In the genomic region with DNA sequence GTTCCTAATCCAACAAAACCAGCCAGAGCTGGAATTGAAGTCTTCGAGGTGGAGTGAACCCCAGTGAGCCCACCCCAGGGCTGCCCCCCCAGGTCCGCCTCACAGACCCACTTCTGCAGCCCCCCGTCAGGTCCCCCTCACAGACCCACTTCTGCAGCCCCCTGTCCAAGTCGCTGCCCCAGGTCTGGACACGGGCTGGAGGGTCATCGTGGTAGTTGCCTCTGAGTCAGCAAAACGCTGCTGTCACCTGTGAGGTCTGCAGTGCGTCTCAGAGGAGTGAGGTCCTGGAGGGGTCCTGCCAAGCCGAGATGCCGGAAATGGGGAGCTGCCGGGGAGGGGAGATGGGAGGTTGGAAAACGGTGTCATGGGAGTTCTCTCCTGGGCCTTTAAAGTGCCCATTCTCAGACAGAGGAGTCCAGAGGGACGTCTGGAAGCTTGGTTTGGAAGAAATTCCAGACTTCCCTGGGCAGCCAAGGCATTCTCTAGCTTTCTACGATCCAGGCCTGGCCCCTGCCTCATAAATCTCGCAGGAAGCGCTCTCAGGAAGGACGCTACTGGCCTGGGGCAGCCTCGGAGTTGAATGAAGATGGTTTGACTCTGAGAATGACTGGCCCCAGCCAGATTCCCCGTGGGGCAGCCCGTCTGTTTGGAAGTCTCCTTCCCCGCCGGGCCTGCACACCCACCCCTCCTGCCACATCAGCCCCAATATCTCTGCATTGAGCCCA, we compare ENCODE assay signal across 14 cellular contexts. TPM values are rescaled to one million over a fixed set of nuclear protein-coding genes. Genes with fewer than 3 reads are reported as not detected.
DNase-seq lines count a peak whose midpoint lies in the region; ATAC-seq and TF ChIP-seq lines count a peak whose summit lies in the region.
"Had no signal": no experiment of that assay in that cellular context is flagged by ENCODE, and none has a peak within 500 bp of the region (broad histone marks: within the 10 kb centered on the region; RNA-seq: fewer than 3 reads in every experiment).

No MANE protein-coding gene starts in this region.

- H3K4me3 Mint-ChIP-seq in mesothelial cell of epicardium, result no peak overlapping the region
- H3K4me3 Mint-ChIP-seq: brain had no signal

- H3K9me3 Mint-ChIP-seq in mesothelial cell of epicardium, result no peaks in the 10 kb centered on the region

- peak; percentile 18 to 50 for DNase-seq in cardiac muscle cell (ENCODE audit: low read depth in 1 of 2, low spot score in 1 of 2)
- DNase-seq in left ventricle myocardium inferior, result no peak
- DNase-seq in adipocyte (ENCODE audit: low read depth), result no peak
- no peak for DNase-seq in mesothelial cell of epicardium (ENCODE audit: low spot score in 2 of 2, unreplicated experiment in 2 of 2)
- DNase-seq in uterus, result peak in 1 of 2 donors; percentile 20
- no peak for DNase-seq in GM10248 (ENCODE audit: extremely low spot score)
- DNase-seq: NCI-H1048 had no signal

- H3K27me3 ChIP-seq in cardiac muscle cell (no peaks in the 10 kb centered on the region), left ventricle myocardium inferior (ENCODE audit: low read depth) (peaks cover 5% of the 10 kb centered on the region), adipocyte (replicated peaks; ENCODE audit: control insufficient read depth, insufficient read depth, low read length) (no peaks in the 10 kb centered on the region), uterus (no peaks in the 10 kb centered on the region)

- H3K27ac Mint-ChIP-seq in mesothelial cell of epicardium, result peak overlapping the region; percentile 83

- peak overlapping the region; percentile 40 for H3K27ac ChIP-seq in cardiac muscle cell
- H3K27ac ChIP-seq in left ventricle myocardium inferior (replicated peaks), result no peak overlapping the region
- peak overlapping the region; percentile 35 to 43 for H3K27ac ChIP-seq in uterus
- H3K27ac ChIP-seq: parathyroid adenoma, SK-N-MC had no signal

- ATAC-seq in HG03342 (IDR thresholded peaks at IDR 0.05; ENCODE audit: unreplicated experiment), result no peak
- no peak for ATAC-seq in HG03095 (IDR thresholded peaks at IDR 0.05; ENCODE audit: unreplicated experiment)

- no peak for TF ChIP-seq POLR2A in uterus (IDR thresholded peaks at IDR 0.05)

- intact Hi-C loops in left ventricle myocardium inferior (cut with micrococcal nuclease) (no loop called here), uterus (cut with DNase I; ENCODE audit: low total_unique reads) (no loop called here)

- CTCF ChIA-PET in GM10248 (lab: Yijun Ruan, JAX), result interaction anchor here (1.5 to 1.7 kb wide), 2 partner anchors 33 to 310 kb away, joined by 3 to 4 read pairs; no protein-coding TSS in a partner anchor

- H3K9ac ChIP-seq in adipocyte (ENCODE audit: low read length), result no peak overlapping the region
- H3K9ac ChIP-seq: parathyroid adenoma had no signal

- no peaks in the 10 kb centered on the region for H3K36me3 Mint-ChIP-seq in mesothelial cell of epicardium
- H3K36me3 Mint-ChIP-seq: brain had no signal

- no peaks in the 10 kb centered on the region for H3K27me3 Mint-ChIP-seq in mesothelial cell of epicardium (ENCODE audit: low read depth)

- H3K4me3 ChIP-seq in cardiac muscle cell (no peak overlapping the region), left ventricle myocardium inferior (no peak overlapping the region), adipocyte (ENCODE audit: low read length) (peak overlapping the region; percentile 8), uterus (no peak overlapping the region)
- H3K4me3 ChIP-seq: SK-N-MC had no signal

- H3K4me1 ChIP-seq in cardiac muscle cell (ENCODE audit: low read depth) (peaks cover 24% of the 10 kb centered on the region), left ventricle myocardium inferior (no peaks in the 10 kb centered on the region), adipocyte (ENCODE audit: control insufficient read depth, insufficient read depth, low read length) (peaks cover 22% of the 10 kb centered on the region), uterus (no peaks in the 10 kb centered on the region)
- H3K4me1 ChIP-seq: parathyroid adenoma had no signal

- H3K9me3 ChIP-seq in cardiac muscle cell (ENCODE audit: low read depth) (no peaks in the 10 kb centered on the region), left ventricle myocardium inferior (replicated peaks) (no peaks in the 10 kb centered on the region), adipocyte (ENCODE audit: control insufficient read depth, low read length) (no peaks in the 10 kb centered on the region), uterus (no peaks in the 10 kb centered on the region)

- H3K36me3 ChIP-seq in cardiac muscle cell (no peaks in the 10 kb centered on the region), left ventricle myocardium inferior (no peaks in the 10 kb centered on the region), adipocyte (ENCODE audit: control insufficient read depth, insufficient read depth, low read length, severe bottlenecking) (no peaks in the 10 kb centered on the region), uterus (no peaks in the 10 kb centered on the region)

- POLR2A ChIA-PET in GM10248 (lab: Yijun Ruan, JAX), result no interaction called here

- H3K4me1 Mint-ChIP-seq in mesothelial cell of epicardium, result peaks cover 72% of the 10 kb centered on the region

- TF ChIP-seq CTCF in cardiac muscle cell (IDR thresholded peaks at IDR 0.05; ENCODE audit: low read depth, low read length), result no peak
- TF ChIP-seq CTCF in left ventricle myocardium inferior (IDR thresholded peaks at IDR 0.05; ENCODE audit: borderline replicate concordance), result no peak
- TF ChIP-seq CTCF in mesothelial cell of epicardium (IDR thresholded peaks at IDR 0.05; ENCODE audit: unreplicated experiment), result no peak
- no peak for TF ChIP-seq CTCF in uterus (IDR thresholded peaks at IDR 0.05)
- TF ChIP-seq CTCF in GM10248 (IDR thresholded peaks at IDR 0.05; ENCODE audit: control extremely low read depth, extremely low read depth, low read depth, missing control alignments), result no peak

RNA-seq across cellular contexts. Expression of a gene that starts 38.6 kb away (rescaled TPM):
- 0.04 TPM in 1 of 2 replicates, not detected in the other for total RNA-seq in cardiac muscle cell
- not detected in 2 replicates for polyA plus RNA-seq in cardiac muscle cell
- total RNA-seq in left ventricle myocardium inferior, result not detected
- total RNA-seq in mesothelial cell of epicardium, result 0.07 TPM in 1 of 3 replicates, not detected in the others
- total RNA-seq in uterus, result not detected
- total RNA-seq: NCI-H460, temporal lobe had no signal

Comparison
In these comparisons a context has a peak if more than half of its experiments do, and no peak if none do; other contexts are left out.
1. DNase-seq: peak in cardiac muscle cell (2 of 2); none in left ventricle myocardium inferior (single experiment), adipocyte (single experiment), mesothelial cell of epicardium (0 of 2) and GM10248 (single experiment).